ENCODE assay signal across 20 cellular contexts in genomic region chr11:76010051-76010450, GRCh38.
DNase-seq lines count a peak whose midpoint lies in the region; ATAC-seq, FAIRE-seq and TF ChIP-seq lines count a peak whose summit lies in the region.
"Had no signal": no experiment of that assay in that cellular context is flagged by ENCODE, and none has a peak within 500 bp of the region (broad histone marks: within the 10 kb centered on the region; RNA-seq: fewer than 3 reads in every experiment).

No MANE protein-coding gene starts in this region.

- no peaks in the 10 kb centered on the region for H3K9me3 ChIP-seq in Panc1 (ENCODE audit: control insufficient read depth, insufficient read depth, low read depth, low read length)
- no peaks in the 10 kb centered on the region for H3K9me3 ChIP-seq in mucosa of descending colon
- H3K9me3 ChIP-seq: A549 had no signal

- DNase-seq in GM12892 (ENCODE audit: insufficient read length) (no peak), Panc1 (ENCODE audit: low read depth, low spot score) (no peak), bronchial epithelial cell (ENCODE audit: low read depth) (peak; percentile 58), mucosa of descending colon (no peak), NCI-H82 treated with DMSO at 0.1 percent for 48 hours (lab: John Stamatoyannopoulos, UW; ENCODE audit: unreplicated experiment) (no peak)
- DNase-seq: 8988T; C1 segment of cervical spinal cord; Calu3; CD4-positive, alpha-beta memory T cell; COR-L47; DMS53; DMS79 treated with DMSO at 0.1 percent for 48 hours; GF-D8; GM23248; H7; HCEC 1CT had no signal

- H3K27me3 ChIP-seq in Panc1 (ENCODE audit: control insufficient read depth, insufficient read depth, low read length) (no peaks in the 10 kb centered on the region), bronchial epithelial cell (ENCODE audit: control insufficient read depth, insufficient read depth, low read length) (no peaks in the 10 kb centered on the region)

- H3K27ac ChIP-seq in Panc1 (ENCODE audit: low read length), result no peak overlapping the region
- H3K27ac ChIP-seq: A549, GM23248 had no signal

- TF ChIP-seq POLR2A in GM12892 (IDR thresholded peaks at IDR 0.05; ENCODE audit: low read depth, low read length), result no peak

- CTCF ChIA-PET in Panc1 (lab: Charles Lee), result interaction anchor here (0.7 kb wide), 1 partner anchor 245 kb away, joined by 3 read pairs; no protein-coding TSS in a partner anchor

- FAIRE-seq in GM12892 (lab: Jason Lieb, UNC) (peak; percentile 85), bronchial epithelial cell (lab: Jason Lieb, UNC) (no peak)
- FAIRE-seq: A549, GM19239, H1 had no signal

- TSS peak; percentile 34 for BruUV-seq in Panc1 (replicated peaks; lab: Mats Ljungman, UMichigan)

- H3K36me3 ChIP-seq in Panc1 (ENCODE audit: control insufficient read depth, insufficient read depth, low read length) (no peaks in the 10 kb centered on the region; the same call in 1 of the 2 replicates), bronchial epithelial cell (ENCODE audit: control insufficient read depth, insufficient read depth, low read length) (no peaks in the 10 kb centered on the region), mucosa of descending colon (ENCODE audit: low read depth) (no peaks in the 10 kb centered on the region)

- ATAC-seq in Panc1, result no peak
- ATAC-seq in mucosa of descending colon, result no peak
- no peak for ATAC-seq in HG03439 (IDR thresholded peaks at IDR 0.05; ENCODE audit: unreplicated experiment)
- ATAC-seq: A549 had no signal

- intact Hi-C loops in Panc1 (cut with micrococcal nuclease; ENCODE audit: unreplicated experiment) (no loop called here), mucosa of descending colon (cut with DNase I, micrococcal nuclease) (no loop called here)

- in situ Hi-C loops in Panc1 (cut with HindIII; ENCODE audit: low pct_unique_long_range_greater_than_20kb, low sequenced_read_pairs), result no loop called here

- H3K4me3 ChIP-seq in Panc1 (ENCODE audit: low read depth in 2 of 2, low read length in 2 of 2), result no peak overlapping the region
- no peak overlapping the region for H3K4me3 ChIP-seq in bronchial epithelial cell (ENCODE audit: low read depth, low read length)
- H3K4me3 ChIP-seq in mucosa of descending colon, result no peak overlapping the region
- H3K4me3 ChIP-seq: A549, GM23248 had no signal

- POLR2A ChIA-PET in Panc1 (lab: Charles Lee), result no interaction called here

- TF ChIP-seq CTCF in Panc1 (IDR thresholded peaks at IDR 0.05), result no peak
- TF ChIP-seq CTCF in bronchial epithelial cell (IDR thresholded peaks at IDR 0.05; ENCODE audit: insufficient read depth, low read length, severe bottlenecking), result no peak
- no peak for TF ChIP-seq CTCF in mucosa of descending colon (IDR thresholded peaks at IDR 0.05)

- no peaks in the 10 kb centered on the region for H3K4me1 ChIP-seq in Panc1 (ENCODE audit: control insufficient read depth, insufficient read depth, low read length)
- H3K4me1 ChIP-seq in mucosa of descending colon (ENCODE audit: low read depth), result no peaks in the 10 kb centered on the region
